Comparison of ENCODE assay signal across 1 cellular context in genomic region chr17:7856840-7857723, GRCh38.
TF ChIP-seq lines count a peak whose summit lies in the region.

A gene with protein sequence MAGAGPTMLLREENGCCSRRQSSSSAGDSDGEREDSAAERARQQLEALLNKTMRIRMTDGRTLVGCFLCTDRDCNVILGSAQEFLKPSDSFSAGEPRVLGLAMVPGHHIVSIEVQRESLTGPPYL (minus strand): TSS chr17:7857559. CDS start chr17:7857463, 96 bp downstream.

TF ChIP-seq in HepG2, 621 proteins besides CTCF, POLR2A, EP300 and RAD21 (continued from another document and continues in another):
- TF ChIP-seq, protein P1, sequence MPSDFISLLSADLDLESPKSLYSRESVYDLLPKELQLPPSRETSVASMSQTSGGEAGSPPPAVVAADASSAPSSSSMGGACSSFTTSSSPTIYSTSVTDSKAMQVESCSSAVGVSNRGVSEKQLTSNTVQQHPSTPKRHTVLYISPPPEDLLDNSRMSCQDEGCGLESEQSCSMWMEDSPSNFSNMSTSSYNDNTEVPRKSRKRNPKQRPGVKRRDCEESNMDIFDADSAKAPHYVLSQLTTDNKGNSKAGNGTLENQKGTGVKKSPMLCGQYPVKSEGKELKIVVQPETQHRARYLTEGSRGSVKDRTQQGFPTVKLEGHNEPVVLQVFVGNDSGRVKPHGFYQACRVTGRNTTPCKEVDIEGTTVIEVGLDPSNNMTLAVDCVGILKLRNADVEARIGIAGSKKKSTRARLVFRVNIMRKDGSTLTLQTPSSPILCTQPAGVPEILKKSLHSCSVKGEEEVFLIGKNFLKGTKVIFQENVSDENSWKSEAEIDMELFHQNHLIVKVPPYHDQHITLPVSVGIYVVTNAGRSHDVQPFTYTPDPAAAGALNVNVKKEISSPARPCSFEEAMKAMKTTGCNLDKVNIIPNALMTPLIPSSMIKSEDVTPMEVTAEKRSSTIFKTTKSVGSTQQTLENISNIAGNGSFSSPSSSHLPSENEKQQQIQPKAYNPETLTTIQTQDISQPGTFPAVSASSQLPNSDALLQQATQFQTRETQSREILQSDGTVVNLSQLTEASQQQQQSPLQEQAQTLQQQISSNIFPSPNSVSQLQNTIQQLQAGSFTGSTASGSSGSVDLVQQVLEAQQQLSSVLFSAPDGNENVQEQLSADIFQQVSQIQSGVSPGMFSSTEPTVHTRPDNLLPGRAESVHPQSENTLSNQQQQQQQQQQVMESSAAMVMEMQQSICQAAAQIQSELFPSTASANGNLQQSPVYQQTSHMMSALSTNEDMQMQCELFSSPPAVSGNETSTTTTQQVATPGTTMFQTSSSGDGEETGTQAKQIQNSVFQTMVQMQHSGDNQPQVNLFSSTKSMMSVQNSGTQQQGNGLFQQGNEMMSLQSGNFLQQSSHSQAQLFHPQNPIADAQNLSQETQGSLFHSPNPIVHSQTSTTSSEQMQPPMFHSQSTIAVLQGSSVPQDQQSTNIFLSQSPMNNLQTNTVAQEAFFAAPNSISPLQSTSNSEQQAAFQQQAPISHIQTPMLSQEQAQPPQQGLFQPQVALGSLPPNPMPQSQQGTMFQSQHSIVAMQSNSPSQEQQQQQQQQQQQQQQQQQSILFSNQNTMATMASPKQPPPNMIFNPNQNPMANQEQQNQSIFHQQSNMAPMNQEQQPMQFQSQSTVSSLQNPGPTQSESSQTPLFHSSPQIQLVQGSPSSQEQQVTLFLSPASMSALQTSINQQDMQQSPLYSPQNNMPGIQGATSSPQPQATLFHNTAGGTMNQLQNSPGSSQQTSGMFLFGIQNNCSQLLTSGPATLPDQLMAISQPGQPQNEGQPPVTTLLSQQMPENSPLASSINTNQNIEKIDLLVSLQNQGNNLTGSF (CRISPR knock-in tag; IDR thresholded peaks at IDR 0.05): 0 out of 2 replicates have a peak, but pooled peaks have one; percentile 27
- TF ChIP-seq SRF (IDR thresholded peaks at IDR 0.05; ENCODE audit: low read depth, low read length) (no peak), ZNF710 (CRISPR knock-in tag; IDR thresholded peaks at IDR 0.05; ENCODE audit: borderline replicate concordance) (0 out of 2 replicates have a peak, but pooled peaks have one; percentile 24), KDM1A (CRISPR knock-in tag; IDR thresholded peaks at IDR 0.05) (0 out of 2 replicates have a peak, but pooled peaks have one; percentile 21), SALL2 (CRISPR knock-in tag; IDR thresholded peaks at IDR 0.05) (peak; percentile 68; the same call in 1 of the 2 replicates), ATRX (CRISPR knock-in tag; IDR thresholded peaks at IDR 0.05; ENCODE audit: borderline replicate concordance) (no peak), SOX5 (CRISPR knock-in tag; IDR thresholded peaks at IDR 0.05; ENCODE audit: borderline replicate concordance) (peak; percentile 42), THAP9 (CRISPR knock-in tag; IDR thresholded peaks at IDR 0.05; ENCODE audit: borderline replicate concordance) (no peak), CEBPG (CRISPR knock-in tag; IDR thresholded peaks at IDR 0.05) (no peak; the same call in 1 of the 2 replicates), ELF4 (CRISPR knock-in tag; IDR thresholded peaks at IDR 0.05; ENCODE audit: borderline replicate concordance) (no peak; the same call in 1 of the 2 replicates), ZNF34 (CRISPR knock-in tag; IDR thresholded peaks at IDR 0.05; ENCODE audit: borderline replicate concordance) (no peak), ZNF619 (CRISPR knock-in tag; IDR thresholded peaks at IDR 0.05) (no peak), SMARCE1 (IDR thresholded peaks at IDR 0.05; ENCODE audit: borderline replicate concordance) (no peak), RFXANK (CRISPR knock-in tag; IDR thresholded peaks at IDR 0.05) (0 out of 2 replicates have a peak, but pooled peaks have one; percentile 7), GTF2F1 (IDR thresholded peaks at IDR 0.05; ENCODE audit: low read length) (no peak), TAF15 (IDR thresholded peaks at IDR 0.05; ENCODE audit: low read depth, low read length, poor library complexity, severe bottlenecking) (no peak), ZNF383 (CRISPR knock-in tag; IDR thresholded peaks at IDR 0.05; ENCODE audit: borderline replicate concordance) (no peak), HNF4A (CRISPR knock-in tag; IDR thresholded peaks at IDR 0.05) (no peak), HIVEP1 (CRISPR knock-in tag; IDR thresholded peaks at IDR 0.05) (peak; percentile 12; the same call in 1 of the 2 replicates), MZF1 (CRISPR knock-in tag; IDR thresholded peaks at IDR 0.05; ENCODE audit: borderline replicate concordance) (no peak), YEATS2 (CRISPR knock-in tag; IDR thresholded peaks at IDR 0.05; ENCODE audit: borderline replicate concordance) (0 out of 2 replicates have a peak, but pooled peaks have one; percentile 38), TFAP4 (IDR thresholded peaks at IDR 0.05; ENCODE audit: borderline replicate concordance, low read depth) (peak; percentile 40; the same call in 1 of the 2 replicates), ZNF800 (CRISPR knock-in tag; IDR thresholded peaks at IDR 0.05) (peak; percentile 92), HES4 (CRISPR knock-in tag; IDR thresholded peaks at IDR 0.05; ENCODE audit: borderline replicate concordance) (no peak; the same call in 1 of the 2 replicates), CREBL2 (CRISPR knock-in tag; IDR thresholded peaks at IDR 0.05; ENCODE audit: borderline replicate concordance) (peak; percentile 13; the same call in 1 of the 2 replicates), HNRNPH1 (optimal IDR thresholded peaks at IDR 0.05; ENCODE audit: low read depth, low read length) (no peak), TEAD3 (CRISPR knock-in tag; optimal IDR thresholded peaks at IDR 0.05; ENCODE audit: borderline replicate concordance) (peak; percentile 71), MXD4 (CRISPR knock-in tag; IDR thresholded peaks at IDR 0.05) (0 out of 2 replicates have a peak, but pooled peaks have one; percentile 61)
- TF ChIP-seq, protein P2, sequence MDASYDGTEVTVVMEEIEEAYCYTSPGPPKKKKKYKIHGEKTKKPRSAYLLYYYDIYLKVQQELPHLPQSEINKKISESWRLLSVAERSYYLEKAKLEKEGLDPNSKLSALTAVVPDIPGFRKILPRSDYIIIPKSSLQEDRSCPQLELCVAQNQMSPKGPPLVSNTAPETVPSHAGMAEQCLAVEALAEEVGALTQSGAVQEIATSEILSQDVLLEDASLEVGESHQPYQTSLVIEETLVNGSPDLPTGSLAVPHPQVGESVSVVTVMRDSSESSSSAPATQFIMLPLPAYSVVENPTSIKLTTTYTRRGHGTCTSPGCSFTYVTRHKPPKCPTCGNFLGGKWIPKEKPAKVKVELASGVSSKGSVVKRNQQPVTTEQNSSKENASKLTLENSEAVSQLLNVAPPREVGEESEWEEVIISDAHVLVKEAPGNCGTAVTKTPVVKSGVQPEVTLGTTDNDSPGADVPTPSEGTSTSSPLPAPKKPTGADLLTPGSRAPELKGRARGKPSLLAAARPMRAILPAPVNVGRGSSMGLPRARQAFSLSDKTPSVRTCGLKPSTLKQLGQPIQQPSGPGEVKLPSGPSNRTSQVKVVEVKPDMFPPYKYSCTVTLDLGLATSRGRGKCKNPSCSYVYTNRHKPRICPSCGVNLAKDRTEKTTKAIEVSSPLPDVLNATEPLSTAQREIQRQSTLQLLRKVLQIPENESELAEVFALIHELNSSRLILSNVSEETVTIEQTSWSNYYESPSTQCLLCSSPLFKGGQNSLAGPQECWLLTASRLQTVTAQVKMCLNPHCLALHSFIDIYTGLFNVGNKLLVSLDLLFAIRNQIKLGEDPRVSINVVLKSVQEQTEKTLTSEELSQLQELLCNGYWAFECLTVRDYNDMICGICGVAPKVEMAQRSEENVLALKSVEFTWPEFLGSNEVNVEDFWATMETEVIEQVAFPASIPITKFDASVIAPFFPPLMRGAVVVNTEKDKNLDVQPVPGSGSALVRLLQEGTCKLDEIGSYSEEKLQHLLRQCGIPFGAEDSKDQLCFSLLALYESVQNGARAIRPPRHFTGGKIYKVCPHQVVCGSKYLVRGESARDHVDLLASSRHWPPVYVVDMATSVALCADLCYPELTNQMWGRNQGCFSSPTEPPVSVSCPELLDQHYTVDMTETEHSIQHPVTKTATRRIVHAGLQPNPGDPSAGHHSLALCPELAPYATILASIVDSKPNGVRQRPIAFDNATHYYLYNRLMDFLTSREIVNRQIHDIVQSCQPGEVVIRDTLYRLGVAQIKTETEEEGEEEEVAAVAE (CRISPR knock-in tag; IDR thresholded peaks at IDR 0.05; ENCODE audit: borderline replicate concordance): peak; percentile 69; the same call in 1 of the 2 replicates
- TF ChIP-seq, protein P3, sequence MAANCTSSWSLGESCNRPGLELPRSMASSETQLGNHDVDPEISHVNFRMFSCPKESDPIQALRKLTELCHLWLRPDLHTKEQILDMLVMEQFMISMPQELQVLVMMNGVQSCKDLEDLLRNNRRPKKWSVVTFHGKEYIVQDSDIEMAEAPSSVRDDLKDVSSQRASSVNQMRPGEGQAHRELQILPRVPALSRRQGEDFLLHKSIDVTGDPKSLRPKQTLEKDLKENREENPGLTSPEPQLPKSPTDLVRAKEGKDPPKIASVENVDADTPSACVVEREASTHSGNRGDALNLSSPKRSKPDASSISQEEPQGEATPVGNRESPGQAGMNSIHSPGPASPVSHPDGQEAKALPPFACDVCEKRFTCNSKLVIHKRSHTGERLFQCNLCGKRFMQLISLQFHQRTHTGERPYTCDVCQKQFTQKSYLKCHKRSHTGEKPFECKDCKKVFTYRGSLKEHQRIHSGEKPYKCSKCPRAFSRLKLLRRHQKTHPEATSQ (CRISPR knock-in tag; IDR thresholded peaks at IDR 0.05; ENCODE audit: borderline replicate concordance): no peak
- TF ChIP-seq, protein P4, sequence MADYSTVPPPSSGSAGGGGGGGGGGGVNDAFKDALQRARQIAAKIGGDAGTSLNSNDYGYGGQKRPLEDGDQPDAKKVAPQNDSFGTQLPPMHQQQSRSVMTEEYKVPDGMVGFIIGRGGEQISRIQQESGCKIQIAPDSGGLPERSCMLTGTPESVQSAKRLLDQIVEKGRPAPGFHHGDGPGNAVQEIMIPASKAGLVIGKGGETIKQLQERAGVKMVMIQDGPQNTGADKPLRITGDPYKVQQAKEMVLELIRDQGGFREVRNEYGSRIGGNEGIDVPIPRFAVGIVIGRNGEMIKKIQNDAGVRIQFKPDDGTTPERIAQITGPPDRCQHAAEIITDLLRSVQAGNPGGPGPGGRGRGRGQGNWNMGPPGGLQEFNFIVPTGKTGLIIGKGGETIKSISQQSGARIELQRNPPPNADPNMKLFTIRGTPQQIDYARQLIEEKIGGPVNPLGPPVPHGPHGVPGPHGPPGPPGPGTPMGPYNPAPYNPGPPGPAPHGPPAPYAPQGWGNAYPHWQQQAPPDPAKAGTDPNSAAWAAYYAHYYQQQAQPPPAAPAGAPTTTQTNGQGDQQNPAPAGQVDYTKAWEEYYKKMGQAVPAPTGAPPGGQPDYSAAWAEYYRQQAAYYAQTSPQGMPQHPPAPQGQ (CRISPR knock-in tag; IDR thresholded peaks at IDR 0.05; ENCODE audit: borderline replicate concordance): no peak
- TF ChIP-seq, protein P5, sequence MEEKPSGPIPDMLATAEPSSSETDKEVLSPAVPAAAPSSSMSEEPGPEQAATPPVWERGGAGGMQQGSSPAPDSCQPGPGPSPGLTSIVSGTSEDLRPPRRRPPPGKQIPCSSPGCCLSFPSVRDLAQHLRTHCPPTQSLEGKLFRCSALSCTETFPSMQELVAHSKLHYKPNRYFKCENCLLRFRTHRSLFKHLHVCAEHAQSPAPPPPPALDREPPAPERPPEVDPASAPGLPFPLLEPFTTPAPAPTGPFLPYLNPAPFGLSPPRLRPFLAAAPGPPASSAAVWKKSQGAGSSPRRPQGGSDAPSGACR (CRISPR knock-in tag; IDR thresholded peaks at IDR 0.05): no peak
